In genomic region chr13:46588019-46588418, GRCh38 we compare ENCODE assay signal across 12 cellular contexts. TPM values are rescaled to one million over a fixed set of nuclear protein-coding genes. Genes with fewer than 3 reads are reported as not detected.
DNase-seq lines count a peak whose midpoint lies in the region; ATAC-seq and TF ChIP-seq lines count a peak whose summit lies in the region.
"Had no signal": no experiment of that assay in that cellular context is flagged by ENCODE, and none has a peak within 500 bp of the region (broad histone marks: within the 10 kb centered on the region; RNA-seq: fewer than 3 reads in every experiment).

No MANE protein-coding gene starts in this region.

- H3K27me3 ChIP-seq in BLaER1 treated with 17β-estradiol and CSF1 and Interleukin-3, amounts not matched to agents 10 nM and 100 nM = no peaks in the 10 kb centered on the region
- no peaks in the 10 kb centered on the region for H3K27me3 ChIP-seq in PC-3 (ENCODE audit: low read length)

- no peak overlapping the region; a peak in 1 of 20 replicates for H3K4me3 ChIP-seq in BLaER1 treated with 17β-estradiol and CSF1 and Interleukin-3, amounts not matched to agents 10 nM and 100 nM
- H3K4me3 ChIP-seq in PC-3 (ENCODE audit: low read length) = no peak overlapping the region
- H3K4me3 ChIP-seq: HAP-1, skin epidermis had no signal

- TF ChIP-seq CTCF in PC-3 (conservative IDR thresholded peaks at IDR 0.05; ENCODE audit: low read depth, low read length) (no peak), GM20000 (IDR thresholded peaks at IDR 0.05; ENCODE audit: extremely low read depth, missing control alignments) (no peak)

- DNase-seq in PC-3 = peak; percentile 27
- DNase-seq in GM20000 (ENCODE audit: low spot score) = no peak
- no peak for DNase-seq in Right ventricle myocardium inferior (ENCODE audit: missing footprints)
- DNase-seq in CD1c-positive myeloid dendritic cell (ENCODE audit: extremely low spot score) = no peak
- no peak for DNase-seq in C1 segment of cervical spinal cord (lab: John Stamatoyannopoulos, UW)
- DNase-seq: ACHN had no signal

- peak overlapping the region; percentile 73 to 87 (median 83); a peak in 20 of 22 replicates for H3K4me2 ChIP-seq in BLaER1 treated with 17β-estradiol and CSF1 and Interleukin-3, amounts not matched to agents 10 nM and 100 nM
- peak overlapping the region; percentile 29; the same call in 1 of the 2 replicates for H3K4me2 ChIP-seq in PC-3 (ENCODE audit: low read length)

- H3K9me3 ChIP-seq in BLaER1 treated with 17β-estradiol and CSF1 and Interleukin-3, amounts not matched to agents 10 nM and 100 nM (replicated peaks in 1 of 11) = no peaks in the 10 kb centered on the region
- no peaks in the 10 kb centered on the region for H3K9me3 ChIP-seq in PC-3 (ENCODE audit: low read length)
- H3K9me3 ChIP-seq: HAP-1 had no signal

- H3K36me3 ChIP-seq in BLaER1 treated with 17β-estradiol and CSF1 and Interleukin-3, amounts not matched to agents 10 nM and 100 nM = no peaks in the 10 kb centered on the region
- H3K36me3 ChIP-seq in PC-3 (ENCODE audit: low read depth, low read length) = no peaks in the 10 kb centered on the region
- H3K36me3 ChIP-seq: HAP-1 had no signal

- H3K27ac ChIP-seq in BLaER1 treated with 17β-estradiol and CSF1 and Interleukin-3, amounts not matched to agents 10 nM and 100 nM = peak overlapping the region in 9 of 11 experiments; percentile 17 to 76 (median 54); a peak in 12 of 22 replicates
- no peak overlapping the region for H3K27ac ChIP-seq in PC-3 (ENCODE audit: low read length)
- H3K27ac ChIP-seq: epithelial cell of prostate, skin epidermis had no signal

- ATAC-seq in GM19452 (IDR thresholded peaks at IDR 0.05; ENCODE audit: unreplicated experiment) (peak; percentile 52), HG02973 (IDR thresholded peaks at IDR 0.05; ENCODE audit: unreplicated experiment) (peak; percentile 52), PC-3 (peak; percentile 78), Right ventricle myocardium inferior (no peak)

- CTCF ChIA-PET in PC-3 (lab: Charles Lee) = no interaction called here

- POLR2A ChIA-PET in PC-3 (lab: Charles Lee; ENCODE audit: unreplicated experiment) = no interaction called here

- no peaks in the 10 kb centered on the region for H3K9me2 ChIP-seq in PC-3 (replicated peaks; ENCODE audit: low read length)

- peaks cover 68% of the 10 kb centered on the region for H3K79me2 ChIP-seq in PC-3 (ENCODE audit: low read length)

- H4K20me1 ChIP-seq in BLaER1 treated with 17β-estradiol and CSF1 and Interleukin-3, amounts not matched to agents 10 nM and 100 nM = peaks cover 14 to 99% (median 46%) of the 10 kb centered on the region in 11 experiments; a peak in 17 of 22 replicates
- H4K20me1 ChIP-seq in PC-3 (ENCODE audit: low read length) = no peaks in the 10 kb centered on the region

- H2AFZ ChIP-seq in PC-3 (ENCODE audit: low read length) = no peak overlapping the region

- peak overlapping the region in 1 of 11 experiments; percentile 13; a peak in 1 of 22 replicates for H3K9ac ChIP-seq in BLaER1 treated with 17β-estradiol and CSF1 and Interleukin-3, amounts not matched to agents 10 nM and 100 nM
- no peak overlapping the region for H3K9ac ChIP-seq in PC-3 (ENCODE audit: low read length)

- no TSS peak for BruUV-seq in PC-3 (replicated peaks; lab: Mats Ljungman, UMichigan)

- peaks cover 84 to 100% (median 99%) of the 10 kb centered on the region in 10 experiments for H3K4me1 ChIP-seq in BLaER1 treated with 17β-estradiol and CSF1 and Interleukin-3, amounts not matched to agents 10 nM and 100 nM
- peaks cover 4% of the 10 kb centered on the region; the same call in 1 of the 2 replicates for H3K4me1 ChIP-seq in PC-3 (ENCODE audit: insufficient read depth, low read length)

- no peaks in the 10 kb centered on the region for H3F3A ChIP-seq in PC-3 (ENCODE audit: low read length, unreplicated experiment)

- intact Hi-C loops in PC-3 (cut with micrococcal nuclease) = no loop called here
- intact Hi-C loops in Right ventricle myocardium inferior (cut with DNase I) = no loop called here

RNA-seq across cellular contexts. Expression of gene LRCH1, which starts 35.0 kb away (rescaled TPM):
- total RNA-seq in PC-3 (2014; rRNA removed) (4.3 and 7.8 TPM in 2 replicates), Right ventricle myocardium inferior (11.9 TPM)
